In the genomic region with DNA sequence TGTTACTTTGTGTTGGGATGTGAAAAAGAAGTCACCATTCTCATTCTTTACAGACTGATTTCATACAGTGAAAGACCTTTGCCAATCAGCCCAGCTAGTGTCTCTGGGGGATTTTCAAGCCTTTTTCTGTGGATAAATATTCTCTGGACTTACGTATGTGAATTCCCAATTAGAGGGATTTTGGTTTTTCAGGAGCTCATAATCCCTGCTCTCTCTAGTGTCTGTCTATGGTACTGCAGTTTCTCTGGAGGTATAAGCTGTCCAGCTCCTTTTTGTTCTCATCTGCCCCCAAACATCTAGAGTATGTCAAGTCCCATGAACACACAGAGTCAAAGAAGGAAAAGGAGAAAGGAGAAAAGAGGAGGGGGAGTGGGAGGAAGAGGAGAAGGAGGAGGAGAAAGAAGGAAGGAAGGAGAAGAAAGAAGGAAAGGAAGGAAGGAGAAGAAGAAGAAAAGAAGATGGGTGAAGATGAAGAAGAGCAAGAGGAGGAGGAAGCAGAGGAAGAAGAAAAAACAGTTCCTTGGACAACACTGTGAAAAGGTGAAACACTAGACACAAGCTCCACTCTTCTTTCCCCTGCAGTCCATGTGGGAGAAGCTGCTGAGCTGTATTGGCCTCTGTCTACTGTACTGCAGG, we compare ENCODE assay signal across 8 cellular contexts.
DNase-seq lines count a peak whose midpoint lies in the region; ATAC-seq, FAIRE-seq and TF ChIP-seq lines count a peak whose summit lies in the region.

No MANE protein-coding gene starts in this region.

- H3K27ac ChIP-seq in GM12878 (ENCODE audit: control insufficient read depth, insufficient read depth), result no peak overlapping the region
- H3K27ac ChIP-seq in left lung, result no peak overlapping the region
- H3K27ac ChIP-seq in Karpas-422 (ENCODE audit: low read length), result no peak overlapping the region

- TF ChIP-seq CTCF in HFF-Myc (IDR thresholded peaks at IDR 0.05; ENCODE audit: low read depth, low read length, missing control alignments), result peak; percentile 57
- TF ChIP-seq CTCF in GM12878 (IDR thresholded peaks at IDR 0.05 in 2 of 3, conservative IDR thresholded peaks at IDR 0.05 in 1 of 3; ENCODE audit: control insufficient read depth in 2 of 3, extremely low read depth in 1 of 3, insufficient read depth in 1 of 3, low read depth in 3 of 3, low read length in 3 of 3), result peak; percentile 53 to 67 (median 66); a peak in 5 of 6 replicates
- TF ChIP-seq CTCF in left lung (IDR thresholded peaks at IDR 0.05), result peak; percentile 47 to 50

- H3K27me3 ChIP-seq in GM12878 (replicated peaks in 1 of 2; ENCODE audit: control insufficient read depth in 2 of 2, insufficient read depth in 2 of 2, low read length in 1 of 2), result peaks cover 0 to 2% of the 10 kb centered on the region in 2 experiments; a peak in 1 of 4 replicates
- no peaks in the 10 kb centered on the region for H3K27me3 ChIP-seq in left lung
- H3K27me3 ChIP-seq in Karpas-422 (ENCODE audit: low read length), result peaks cover 3% of the 10 kb centered on the region; the same call in 1 of the 2 replicates

- CTCF ChIA-PET in GM12878 (lab: Yijun Ruan, JAX), result interaction anchor here (0.5 to 2.6 kb wide), 37 partner anchors 9 to 286 kb away, joined by 3 to 111 read pairs (median 4); no protein-coding TSS in a partner anchor

- POLR2A ChIA-PET in GM12878 (lab: Charles Lee), result interaction anchor here (1.5 kb wide), 1 partner anchor 92 kb away, joined by 3 read pairs; no protein-coding TSS in a partner anchor

- no peak overlapping the region for H2AFZ ChIP-seq in GM12878 (ENCODE audit: control insufficient read depth, low read depth, low read length)
- no peak overlapping the region for H2AFZ ChIP-seq in Karpas-422 (ENCODE audit: low read length)

- intact Hi-C loops in GM12878 (cut with micrococcal nuclease; ENCODE audit: unreplicated experiment) (no loop called here), left lung (cut with DNase I) (no loop called here)

- FAIRE-seq in GM12878 (lab: Jason Lieb, UNC) (peak; percentile 79), GM12892 (lab: Jason Lieb, UNC) (no peak)

- TF ChIP-seq POLR2A in GM12878 (IDR thresholded peaks at IDR 0.05; ENCODE audit: low read depth, low read length) (no peak), GM12892 (IDR thresholded peaks at IDR 0.05; ENCODE audit: low read depth, low read length) (no peak)

- RAD21 ChIA-PET in GM12878 (lab: Charles Lee; ENCODE audit: unreplicated experiment), result interaction anchor here (0.7 to 1.9 kb wide), 16 partner anchors 10 to 276 kb away, joined by 3 to 40 read pairs (median 4); no protein-coding TSS in a partner anchor

- H3K9me3 ChIP-seq in GM12878 (replicated peaks; ENCODE audit: control insufficient read depth, insufficient read depth, low read length) (no peaks in the 10 kb centered on the region), left lung (no peaks in the 10 kb centered on the region), Karpas-422 (ENCODE audit: low read length) (no peaks in the 10 kb centered on the region)

- BruUV-seq in GM12878 (replicated peaks; lab: Mats Ljungman, UMichigan), result no TSS peak

- H3K4me3 ChIP-seq in HFF-Myc (replicated peaks; ENCODE audit: low read depth, low read length) (no peak overlapping the region), GM12878 (no peak overlapping the region), left lung (no peak overlapping the region), Karpas-422 (ENCODE audit: low read length) (no peak overlapping the region)

- H4K20me1 ChIP-seq in GM12878 (ENCODE audit: control insufficient read depth, insufficient read depth), result no peaks in the 10 kb centered on the region
- H4K20me1 ChIP-seq in Karpas-422 (ENCODE audit: insufficient read depth, low read depth, low read length), result no peaks in the 10 kb centered on the region

- SMC1A ChIA-PET in GM12878 (lab: Charles Lee; ENCODE audit: uncharacterized antibody, unreplicated experiment), result interaction anchor here (0.5 to 2.1 kb wide), 25 partner anchors 9 to 278 kb away, joined by 3 to 49 read pairs (median 4); no protein-coding TSS in a partner anchor

- H3K4me2 ChIP-seq in GM12878 (ENCODE audit: control insufficient read depth, insufficient read depth) (no peak overlapping the region), Karpas-422 (ENCODE audit: low read depth, low read length, poor library complexity, severe bottlenecking) (no peak overlapping the region)

- no peaks in the 10 kb centered on the region for H3K36me3 ChIP-seq in GM12878 (ENCODE audit: control insufficient read depth in 2 of 2, insufficient read depth in 2 of 2, low read length in 1 of 2)
- no peaks in the 10 kb centered on the region for H3K36me3 ChIP-seq in left lung
- no peaks in the 10 kb centered on the region for H3K36me3 ChIP-seq in Karpas-422 (ENCODE audit: insufficient read depth, low read length)

- H3K79me2 ChIP-seq in GM12878 (ENCODE audit: control insufficient read depth, insufficient read depth, low read length), result no peaks in the 10 kb centered on the region
- no peaks in the 10 kb centered on the region for H3K79me2 ChIP-seq in Karpas-422 (ENCODE audit: low read length)

- H3K4me1 ChIP-seq in GM12878 (ENCODE audit: control insufficient read depth, insufficient read depth, low read length), result no peaks in the 10 kb centered on the region
- H3K4me1 ChIP-seq in left lung, result no peaks in the 10 kb centered on the region
- H3K4me1 ChIP-seq in Karpas-422 (ENCODE audit: low read length), result no peaks in the 10 kb centered on the region

- no peak for TF ChIP-seq EP300 in GM12878 (IDR thresholded peaks at IDR 0.05; ENCODE audit: borderline replicate concordance in 1 of 2, control insufficient read depth in 1 of 2, low read depth in 2 of 2, low read length in 2 of 2)

- WGBS in GM12878 (ENCODE audit: insufficient coverage, insufficient replicate concordance, low lambda C conversion rate, missing lambda C conversion rate), result 7% methylated on average over 1 of the region's 1 CpG

- peak; percentile 56; the same call in 2 of the 3 replicates for ATAC-seq in GM12878
- peak; percentile 62 for ATAC-seq in left lung
- ATAC-seq in HG03571 (IDR thresholded peaks at IDR 0.05; ENCODE audit: unreplicated experiment), result no peak
- ATAC-seq in GM21515 (IDR thresholded peaks at IDR 0.05; ENCODE audit: unreplicated experiment), result no peak

- H3K9ac ChIP-seq in GM12878 (ENCODE audit: control insufficient read depth, insufficient read depth, low read length) (no peak overlapping the region), Karpas-422 (ENCODE audit: low read length) (no peak overlapping the region)

- peak; percentile 29 for DNase-seq in AG20443 (ENCODE audit: low spot score)
- DNase-seq in HFF-Myc (ENCODE audit: extremely low read depth, low read depth), result no peak
- no peak for DNase-seq in GM12878 (ENCODE audit: low read depth, low spot score)
- DNase-seq in left lung, result no peak
- no peak for DNase-seq in GM12892 (ENCODE audit: insufficient read length)
- no peak for DNase-seq in Karpas-422

- no peaks in the 10 kb centered on the region for H3K9me2 ChIP-seq in Karpas-422 (replicated peaks; ENCODE audit: insufficient read depth, low read length)

- in situ Hi-C loops in GM12878 (cut with MboI), result no loop called here

- peak; percentile 53 for TF ChIP-seq RAD21 in GM12878 (IDR thresholded peaks at IDR 0.05; ENCODE audit: insufficient read depth, low read depth, low read length)

TF ChIP-seq in GM12878, 131 proteins besides CTCF, POLR2A, EP300 and RAD21:
- no peak for TF ChIP-seq KLF5 (IDR thresholded peaks at IDR 0.05; ENCODE audit: partially characterized antibody)
- peak; percentile 74; the same call in 1 of the 2 replicates for TF ChIP-seq SMC3 (IDR thresholded peaks at IDR 0.05; ENCODE audit: borderline replicate concordance, low read length)

Comparison
In these comparisons a context has a peak if more than half of its experiments do, and no peak if none do; other contexts are left out.
1. ATAC-seq: peak in GM12878 (single experiment) and left lung (single experiment); none in HG03571 (single experiment) and GM21515 (single experiment).
2. Peak in every context shown above with its lines, with median percentiles within 50 percentile points of each other: CTCF ChIP-seq.